Comparison of ENCODE assay signal across 9 cellular contexts in the genomic region with DNA sequence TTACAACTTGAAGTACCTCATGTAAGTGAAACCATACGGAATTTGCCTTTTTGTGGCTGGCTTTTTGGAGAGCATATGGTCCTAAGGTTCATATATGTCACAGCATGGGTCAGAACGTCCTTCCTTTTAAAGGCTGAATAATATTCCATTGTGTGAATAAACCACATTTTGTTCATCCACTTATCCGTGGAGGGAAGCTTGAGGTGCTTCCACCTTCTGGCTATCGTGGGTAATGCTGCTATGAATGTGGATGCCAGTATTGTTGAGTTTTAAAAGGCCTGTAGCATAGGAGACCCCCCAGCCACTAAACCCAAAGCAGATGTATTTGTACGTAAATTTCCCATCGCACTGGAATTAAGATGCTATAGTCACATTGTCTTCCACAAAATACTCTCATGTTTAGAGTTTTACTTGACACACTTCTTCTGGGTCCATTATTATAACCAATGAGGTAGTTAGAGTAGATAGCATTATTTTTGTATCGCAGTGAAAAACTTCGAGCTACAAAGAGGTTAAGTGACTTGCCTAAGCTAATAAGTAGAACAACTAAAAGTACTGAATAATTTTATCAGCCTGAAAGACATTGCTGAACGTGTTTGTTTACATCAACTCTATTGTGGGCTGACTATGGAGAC.
A peak's percentile ranks its signal among the peaks of the same experiment; 100 is the strongest.
DNase-seq lines count a peak whose midpoint lies in the region; ATAC-seq and TF ChIP-seq lines count a peak whose summit lies in the region.
"Had no signal": no experiment of that assay in that cellular context is flagged by ENCODE, and none has a peak within 500 bp of the region (broad histone marks: within the 10 kb centered on the region; RNA-seq: fewer than 3 reads in every experiment).

No MANE protein-coding gene starts in this region.

- H3K9me3 ChIP-seq in esophagus muscularis mucosa (no peaks in the 10 kb centered on the region), psoas muscle (no peaks in the 10 kb centered on the region)

- intact Hi-C loops in esophagus muscularis mucosa (cut with DNase I) (loop anchor here (5.0 to 10.0 kb wide), 2 partner anchors 181 to 298 kb away; a partner anchor contains a TSS), psoas muscle (cut with DNase I) (loop anchor here (2.0 to 10.0 kb wide), 3 partner anchors 178 to 294 kb away; a partner anchor contains a TSS)

- no peak overlapping the region for H3K27ac ChIP-seq in esophagus muscularis mucosa (replicated peaks in 1 of 4)
- H3K27ac ChIP-seq in psoas muscle = no peak overlapping the region
- H3K27ac ChIP-seq: skin epidermis had no signal

- H3K27me3 ChIP-seq in GM06990 (replicated peaks; ENCODE audit: control insufficient read depth, insufficient read depth, low read length) (no peaks in the 10 kb centered on the region), esophagus muscularis mucosa (no peaks in the 10 kb centered on the region), psoas muscle (ENCODE audit: insufficient read depth in 3 of 3, low read length in 2 of 3) (no peaks in the 10 kb centered on the region)

- ATAC-seq in psoas muscle (peak in 2 of 4 donors; percentile 51 to 60), HG03175 (IDR thresholded peaks at IDR 0.05; ENCODE audit: unreplicated experiment) (no peak), GM21528 (IDR thresholded peaks at IDR 0.05; ENCODE audit: low FRiP score, unreplicated experiment) (no peak)

- no peaks in the 10 kb centered on the region for H3K4me1 ChIP-seq in esophagus muscularis mucosa
- H3K4me1 ChIP-seq in psoas muscle = no peaks in the 10 kb centered on the region

- H3K36me3 ChIP-seq in GM06990 (ENCODE audit: control insufficient read depth, insufficient read depth, low read length) = no peaks in the 10 kb centered on the region
- H3K36me3 ChIP-seq in esophagus muscularis mucosa = no peaks in the 10 kb centered on the region
- H3K36me3 ChIP-seq in psoas muscle (ENCODE audit: insufficient read depth in 1 of 2, low read depth in 1 of 2) = no peaks in the 10 kb centered on the region

- TF ChIP-seq EP300 in esophagus muscularis mucosa (IDR thresholded peaks at IDR 0.05) = no peak

- peak; percentile 66 for TF ChIP-seq CTCF in GM06990 (IDR thresholded peaks at IDR 0.05; ENCODE audit: insufficient read depth, low read length, poor library complexity, severe bottlenecking)
- peak; percentile 67 for TF ChIP-seq CTCF in NB4 (IDR thresholded peaks at IDR 0.05; ENCODE audit: low read depth, low read length)
- peak; percentile 54 to 67 (median 60) for TF ChIP-seq CTCF in esophagus muscularis mucosa (IDR thresholded peaks at IDR 0.05)
- TF ChIP-seq CTCF in psoas muscle (IDR thresholded peaks at IDR 0.05) = peak; percentile 70

- no peak for DNase-seq in GM06990 (ENCODE audit: extremely low read depth, insufficient read length)
- peak; percentile 36 for DNase-seq in NB4 (ENCODE audit: low read depth)
- DNase-seq in esophagus muscularis mucosa (ENCODE audit: extremely low spot score) = no peak
- no peak for DNase-seq in psoas muscle
- DNase-seq in hypothalamus (lab: John Stamatoyannopoulos, UW) = no peak
- no peak for DNase-seq in effector CD8-positive, alpha-beta T cell (lab: John Stamatoyannopoulos, UW)

- H3K4me3 ChIP-seq in GM06990 (replicated peaks; ENCODE audit: low read depth, low read length) (no peak overlapping the region), NB4 (ENCODE audit: low read depth, low read length) (no peak overlapping the region), esophagus muscularis mucosa (no peak overlapping the region), psoas muscle (no peak overlapping the region)
- H3K4me3 ChIP-seq: skin epidermis had no signal

- 75% methylated on average over 9 of the region's 9 CpGs for WGBS in esophagus muscularis mucosa
- WGBS in psoas muscle, 3 donors = 68 to 70% (median 69%) methylated on average over 9 of the region's 9 CpGs

- no peak for TF ChIP-seq POLR2A in NB4 (IDR thresholded peaks at IDR 0.05; ENCODE audit: extremely low read depth, insufficient read length)
- no peak for TF ChIP-seq POLR2A in esophagus muscularis mucosa (IDR thresholded peaks at IDR 0.05; ENCODE audit: low read depth)
